ENCODE assay signal across 8 cellular contexts in genomic region chr22:39315389-39315788, GRCh38. TPM values are rescaled to one million over a fixed set of nuclear protein-coding genes. Genes with fewer than 3 reads are reported as not detected.
A peak's percentile ranks its signal among the peaks of the same experiment; 100 is the strongest.
DNase-seq lines count a peak whose midpoint lies in the region; ATAC-seq and TF ChIP-seq lines count a peak whose summit lies in the region.

No MANE protein-coding gene starts in this region.

- H3K27me3 Mint-ChIP-seq in T-helper 1 cell treated with Interleukin-12 subunit alpha and Interleukin-12 subunit beta and Interleukin-4 antibody, amounts not matched to agents 30 μg/mL and 1 μg/mL, for 36 hours (ENCODE audit: low read depth) = no peaks in the 10 kb centered on the region
- no peaks in the 10 kb centered on the region for H3K27me3 Mint-ChIP-seq in T-helper 17 cell

- H3K27ac Mint-ChIP-seq in T-helper 1 cell treated with Interleukin-12 subunit alpha and Interleukin-12 subunit beta and Interleukin-4 antibody, amounts not matched to agents 30 μg/mL and 1 μg/mL, for 36 hours = no peak overlapping the region
- H3K27ac Mint-ChIP-seq in T-helper 17 cell = peak overlapping the region; percentile 100

- peak overlapping the region; percentile 40 to 100 (median 98) for H3K27ac ChIP-seq in esophagus squamous epithelium

- no peaks in the 10 kb centered on the region for H3K27me3 ChIP-seq in esophagus squamous epithelium

- ATAC-seq in T-helper 17 cell (no peak), HG02938 (IDR thresholded peaks at IDR 0.05; ENCODE audit: unreplicated experiment) (no peak), GM18517 (IDR thresholded peaks at IDR 0.05; ENCODE audit: unreplicated experiment) (no peak), GM21447 (IDR thresholded peaks at IDR 0.05; ENCODE audit: unreplicated experiment) (no peak)

- peaks cover 40% of the 10 kb centered on the region for H3K4me1 Mint-ChIP-seq in T-helper 1 cell treated with Interleukin-12 subunit alpha and Interleukin-12 subunit beta and Interleukin-4 antibody, amounts not matched to agents 30 μg/mL and 1 μg/mL, for 36 hours (ENCODE audit: low read depth)
- peaks cover 54% of the 10 kb centered on the region for H3K4me1 Mint-ChIP-seq in T-helper 17 cell

- TF ChIP-seq POLR2A in esophagus squamous epithelium (IDR thresholded peaks at IDR 0.05) = no peak

- 73 to 89% methylated on average over 4 to 8 of the region's 13 CpGs for WGBS in esophagus squamous epithelium, 2 donors

- H3K36me3 Mint-ChIP-seq in T-helper 1 cell treated with Interleukin-12 subunit alpha and Interleukin-12 subunit beta and Interleukin-4 antibody, amounts not matched to agents 30 μg/mL and 1 μg/mL, for 36 hours (ENCODE audit: low read depth) = peaks cover 67% of the 10 kb centered on the region
- H3K36me3 Mint-ChIP-seq in T-helper 17 cell (ENCODE audit: low read depth) = peaks cover 6% of the 10 kb centered on the region

- H3K36me3 ChIP-seq in esophagus squamous epithelium = peaks cover 53 to 74% (median 65%) of the 10 kb centered on the region in 3 donors

- H3K4me1 ChIP-seq in esophagus squamous epithelium = peaks cover 41 to 86% (median 62%) of the 10 kb centered on the region in 3 donors

- H3K4me3 Mint-ChIP-seq in T-helper 1 cell treated with Interleukin-12 subunit alpha and Interleukin-12 subunit beta and Interleukin-4 antibody, amounts not matched to agents 30 μg/mL and 1 μg/mL, for 36 hours = peak overlapping the region; percentile 17
- peak overlapping the region; percentile 33 for H3K4me3 Mint-ChIP-seq in T-helper 17 cell

- no peak for DNase-seq in T-helper 1 cell
- DNase-seq in T-helper 17 cell = no peak
- DNase-seq in esophagus squamous epithelium (lab: John Stamatoyannopoulos, UW) = no peak
- no peak for DNase-seq in skeletal muscle cell (ENCODE audit: low read depth)

- H3K9me3 Mint-ChIP-seq in T-helper 1 cell treated with Interleukin-12 subunit alpha and Interleukin-12 subunit beta and Interleukin-4 antibody, amounts not matched to agents 30 μg/mL and 1 μg/mL, for 36 hours = no peaks in the 10 kb centered on the region

- H3K9me3 ChIP-seq in T-helper 17 cell (ENCODE audit: control insufficient read depth, low read length, poor library complexity, severe bottlenecking) (no peaks in the 10 kb centered on the region), esophagus squamous epithelium (no peaks in the 10 kb centered on the region)

- intact Hi-C loops in esophagus squamous epithelium (cut with DNase I) = no loop called here

- no peak for TF ChIP-seq CTCF in esophagus squamous epithelium (IDR thresholded peaks at IDR 0.05)

- H3K4me3 ChIP-seq in esophagus squamous epithelium = peak overlapping the region in 1 of 4 donors; percentile 84
- H3K4me3 ChIP-seq in skeletal muscle cell (ENCODE audit: low read depth, low read length) = peak overlapping the region; percentile 91

RNA-seq across cellular contexts. Expression of gene RPL3, which starts 4.0 kb away (rescaled TPM):
- total RNA-seq in T-helper 17 cell = 1,000 to 10,000 TPM; 3,215 to 3,260 TPM
- total RNA-seq in esophagus squamous epithelium = 1,000 to 10,000 TPM; 1,469 to 2,891 (median 2,008) TPM

RNA-seq across cellular contexts. Expression of gene SYNGR1, which starts 34.4 kb away (rescaled TPM):
- total RNA-seq in T-helper 17 cell (1 to 10 TPM in 1 of 2 donors, under 1 TPM in 1; 0.47 to 1.1 TPM), esophagus squamous epithelium (10 to 100 TPM; 13.3 to 35.5 (median 21.5) TPM)

Comparison
In these comparisons a context has a peak if more than half of its experiments do, and no peak if none do; other contexts are left out.
1. RNA of gene SYNGR1, which starts 34.4 kb away (total RNA-seq): 13.3 to 35.5 TPM in esophagus squamous epithelium; 0.47 to 1.1 TPM in T-helper 17 cell; every median in the first group is over 4 times any median in the second.